10 cellular contexts compared by ENCODE assay signal in genomic region chr4:140308366-140309123, GRCh38.
DNase-seq lines count a peak whose midpoint lies in the region; ATAC-seq, FAIRE-seq and TF ChIP-seq lines count a peak whose summit lies in the region.
"Had no signal": no experiment of that assay in that cellular context is flagged by ENCODE, and none has a peak within 500 bp of the region (broad histone marks: within the 10 kb centered on the region; RNA-seq: fewer than 3 reads in every experiment).

No MANE protein-coding gene starts in this region.

- H3K9me1 ChIP-seq in keratinocyte (ENCODE audit: control insufficient read depth, extremely low read depth, insufficient read depth, low read length), result no peaks in the 10 kb centered on the region

- H3K27ac ChIP-seq in keratinocyte (ENCODE audit: control insufficient read depth, insufficient read depth, low read length), result no peak overlapping the region
- H3K27ac ChIP-seq in urinary bladder (ENCODE audit: low read depth), result peak overlapping the region; percentile 31
- no peak overlapping the region for H3K27ac ChIP-seq in naive thymus-derived CD4-positive, alpha-beta T cell (ENCODE audit: low read depth, low read length)

- H3K9me3 ChIP-seq in keratinocyte (ENCODE audit: control insufficient read depth, low read depth, low read length), result no peaks in the 10 kb centered on the region
- no peaks in the 10 kb centered on the region for H3K9me3 ChIP-seq in naive thymus-derived CD4-positive, alpha-beta T cell (ENCODE audit: control insufficient read depth in 2 of 3, low read length in 3 of 3)

- H3K4me3 ChIP-seq in astrocyte of the spinal cord (ENCODE audit: low read depth, low read length) (no peak overlapping the region), keratinocyte (ENCODE audit: control insufficient read depth in 2 of 3, extremely low read depth in 1 of 3, insufficient read depth in 2 of 3, low read depth in 1 of 3, low read length in 3 of 3) (no peak overlapping the region), urinary bladder (ENCODE audit: low read depth, low read length) (no peak overlapping the region)
- H3K4me3 ChIP-seq in naive thymus-derived CD4-positive, alpha-beta T cell (ENCODE audit: low read length), result no peak overlapping the region

- no peaks in the 10 kb centered on the region for H3K79me2 ChIP-seq in keratinocyte (ENCODE audit: control insufficient read depth, insufficient read depth, low read length)

- H3K4me2 ChIP-seq in keratinocyte (ENCODE audit: control insufficient read depth, extremely low read depth, insufficient read depth, low read depth, low read length), result peak overlapping the region; percentile 53

- FAIRE-seq in keratinocyte (lab: Jason Lieb, UNC), result peak; percentile 98
- FAIRE-seq: A204.1 had no signal

- ATAC-seq in HG03045 (IDR thresholded peaks at IDR 0.05; ENCODE audit: unreplicated experiment), result no peak
- ATAC-seq in naive thymus-derived CD4-positive, alpha-beta T cell, result no peak

- H3K4me1 ChIP-seq in keratinocyte (ENCODE audit: control insufficient read depth, extremely low read depth, insufficient read depth, low read length) (peaks cover 18% of the 10 kb centered on the region), urinary bladder (ENCODE audit: insufficient read depth) (peaks cover 3% of the 10 kb centered on the region)
- no peaks in the 10 kb centered on the region for H3K4me1 ChIP-seq in naive thymus-derived CD4-positive, alpha-beta T cell (ENCODE audit: control insufficient read depth in 2 of 2, insufficient read depth in 2 of 2, low read length in 2 of 2)

- POLR2A ChIA-PET in naive thymus-derived CD4-positive, alpha-beta T cell (lab: Charles Lee), result no interaction called here

- dilution Hi-C loops in keratinocyte (cut with MboI; ENCODE audit: extremely low pct_ligation_motif_present, low sequenced_read_pairs), result no loop called here

- no peaks in the 10 kb centered on the region for H3K9me3 Mint-ChIP-seq in naive thymus-derived CD4-positive, alpha-beta T cell
- H3K9me3 Mint-ChIP-seq: central memory CD8-positive, alpha-beta T cell had no signal

- no peaks in the 10 kb centered on the region for H3K36me3 Mint-ChIP-seq in naive thymus-derived CD4-positive, alpha-beta T cell

- peaks cover 0 to 5% (median 0%) of the 10 kb centered on the region in 7 donors for H3K4me1 Mint-ChIP-seq in naive thymus-derived CD4-positive, alpha-beta T cell
- H3K4me1 Mint-ChIP-seq: central memory CD8-positive, alpha-beta T cell had no signal

- H3K27me3 Mint-ChIP-seq in naive thymus-derived CD4-positive, alpha-beta T cell, result peaks cover 0 to 33% (median 4%) of the 10 kb centered on the region in 5 donors

- no peak overlapping the region for H3K4me3 Mint-ChIP-seq in naive thymus-derived CD4-positive, alpha-beta T cell
- H3K4me3 Mint-ChIP-seq: central memory CD8-positive, alpha-beta T cell had no signal

- H2AFZ ChIP-seq in keratinocyte (ENCODE audit: control insufficient read depth, low read length), result peak overlapping the region; percentile 55

- intact Hi-C loops in naive thymus-derived CD4-positive, alpha-beta T cell (cut with micrococcal nuclease), result loop anchor here in 1 of 2 donors (1.0 kb wide), 1 partner anchor 52 kb away; no protein-coding TSS in a partner anchor

- peak; percentile 45 for DNase-seq in NCI-H1436 treated with DMSO at 0.1 percent for 48 hours (lab: John Stamatoyannopoulos, UW)
- DNase-seq in NCI-H1436 (lab: John Stamatoyannopoulos, UW), result no peak
- peak; percentile 88 for DNase-seq in astrocyte of the spinal cord (ENCODE audit: low read depth, low spot score)
- peak; percentile 79 for DNase-seq in keratinocyte (ENCODE audit: low read depth, low spot score)
- no peak for DNase-seq in DMS79 treated with DMSO at 0.1 percent for 48 hours (lab: John Stamatoyannopoulos, UW)
- no peak for DNase-seq in naive thymus-derived CD4-positive, alpha-beta T cell

- no peak overlapping the region for H3K9ac ChIP-seq in keratinocyte (ENCODE audit: control insufficient read depth, extremely low read depth, insufficient read depth, low read length)

- WGBS in urinary bladder, result 37% methylated on average over 11 of the region's 11 CpGs

- no peaks in the 10 kb centered on the region for H4K20me1 ChIP-seq in keratinocyte (ENCODE audit: control insufficient read depth, extremely low read depth, insufficient read depth, low read length)

- no peaks in the 10 kb centered on the region for H3K36me3 ChIP-seq in keratinocyte (ENCODE audit: control insufficient read depth in 2 of 2, extremely low read depth in 1 of 2, insufficient read depth in 2 of 2, low read length in 2 of 2)
- H3K36me3 ChIP-seq in urinary bladder (ENCODE audit: insufficient read depth), result no peaks in the 10 kb centered on the region
- no peaks in the 10 kb centered on the region for H3K36me3 ChIP-seq in naive thymus-derived CD4-positive, alpha-beta T cell (ENCODE audit: control insufficient read depth in 2 of 3, insufficient read depth in 3 of 3, low read length in 3 of 3)

- TF ChIP-seq CTCF in astrocyte of the spinal cord (IDR thresholded peaks at IDR 0.05; ENCODE audit: low read depth, low read length) (no peak), keratinocyte (optimal IDR thresholded peaks at IDR 0.05 in 1 of 3, IDR thresholded peaks at IDR 0.05 in 1 of 3, conservative IDR thresholded peaks at IDR 0.05 in 1 of 3; ENCODE audit: extremely low read depth in 1 of 3, insufficient read depth in 2 of 3, low read length in 3 of 3) (no peak)

- no peaks in the 10 kb centered on the region for H3K27me3 ChIP-seq in keratinocyte (ENCODE audit: control insufficient read depth, extremely low read depth, insufficient read depth, low read length)
- H3K27me3 ChIP-seq in naive thymus-derived CD4-positive, alpha-beta T cell (ENCODE audit: control insufficient read depth in 2 of 2, insufficient read depth in 2 of 2, low read length in 2 of 2), result no peaks in the 10 kb centered on the region

- CTCF ChIA-PET in naive thymus-derived CD4-positive, alpha-beta T cell (lab: Charles Lee), result interaction anchor here (0.6 to 1.0 kb wide), 3 partner anchors 11 to 549 kb away, joined by 3 to 5 read pairs (median 4); no protein-coding TSS in a partner anchor

- H3K27ac Mint-ChIP-seq in naive thymus-derived CD4-positive, alpha-beta T cell, result no peak overlapping the region

- in situ Hi-C loops in astrocyte of the spinal cord (cut with HindIII; ENCODE audit: low sequenced_read_pairs), result no loop called here

Comparison
In these comparisons a context has a peak if more than half of its experiments do, and no peak if none do; other contexts are left out.
1. DNase-seq: peak in NCI-H1436 treated with DMSO at 0.1 percent for 48 hours (single experiment), astrocyte of the spinal cord (single experiment) and keratinocyte (single experiment); none in NCI-H1436 (single experiment), DMS79 treated with DMSO at 0.1 percent for 48 hours (single experiment) and naive thymus-derived CD4-positive, alpha-beta T cell (0 of 9).